Comparison of ENCODE assay signal across 18 cellular contexts in genomic region chr1:114319480-114319879, GRCh38.
A peak's percentile ranks its signal among the peaks of the same experiment; 100 is the strongest.
DNase-seq lines count a peak whose midpoint lies in the region; ATAC-seq, FAIRE-seq and TF ChIP-seq lines count a peak whose summit lies in the region.
"Had no signal": no experiment of that assay in that cellular context is flagged by ENCODE, and none has a peak within 500 bp of the region (broad histone marks: within the 10 kb centered on the region; RNA-seq: fewer than 3 reads in every experiment).

No MANE protein-coding gene starts in this region.

- no peaks in the 10 kb centered on the region for H3K36me3 ChIP-seq in mesenchymal stem cell (ENCODE audit: control insufficient read depth in 1 of 2, insufficient read depth in 2 of 2, low read depth in 1 of 2, low read length in 2 of 2)
- no peaks in the 10 kb centered on the region for H3K36me3 ChIP-seq in HepG2 (replicated peaks in 1 of 2; ENCODE audit: control insufficient read depth in 1 of 2, insufficient read depth in 2 of 2, low read length in 2 of 2)
- no peaks in the 10 kb centered on the region for H3K36me3 ChIP-seq in vagina
- H3K36me3 ChIP-seq: breast epithelium, gastroesophageal sphincter had no signal

- TF ChIP-seq EP300 in HepG2 (IDR thresholded peaks at IDR 0.05; ENCODE audit: low read depth in 2 of 2, low read length in 2 of 2) (no peak), HepG2 (CRISPR knock-in tag; IDR thresholded peaks at IDR 0.05; ENCODE audit: borderline replicate concordance) (no peak)

- 60% methylated on average over 2 of the region's 2 CpGs for WGBS in mesenchymal stem cell
- WGBS in HepG2 (ENCODE audit: low lambda C conversion rate), result 0% methylated on average over 2 of the region's 2 CpGs

- H2BK12ac ChIP-seq in mesenchymal stem cell (ENCODE audit: low read length in 2 of 2), result no peak overlapping the region

- no peak overlapping the region for H2AK5ac ChIP-seq in mesenchymal stem cell (ENCODE audit: low read length, severe bottlenecking)

- H2BK5ac ChIP-seq in mesenchymal stem cell (ENCODE audit: low read depth, low read length, poor library complexity, severe bottlenecking), result no peak overlapping the region

- TF ChIP-seq CTCF in AG04449 (IDR thresholded peaks at IDR 0.05; ENCODE audit: insufficient read depth, low read length, missing control alignments) (no peak), cardiac fibroblast (IDR thresholded peaks at IDR 0.05; ENCODE audit: low read depth, low read length) (no peak), HepG2 (CRISPR knock-in tag; IDR thresholded peaks at IDR 0.05) (no peak), vagina (IDR thresholded peaks at IDR 0.05) (no peak)

- H3K79me2 ChIP-seq in HepG2 (ENCODE audit: insufficient read depth, low read length), result no peaks in the 10 kb centered on the region

- H3K27me3 ChIP-seq in mesenchymal stem cell (ENCODE audit: control insufficient read depth in 1 of 2, insufficient read depth in 1 of 2, low read length in 2 of 2) (no peaks in the 10 kb centered on the region), HepG2 (ENCODE audit: control insufficient read depth in 1 of 2, insufficient read depth in 2 of 2, low read length in 2 of 2) (no peaks in the 10 kb centered on the region; a peak in 2 of 5 replicates), vagina (no peaks in the 10 kb centered on the region)
- H3K27me3 ChIP-seq: breast epithelium, gastroesophageal sphincter had no signal

- no peak for TF ChIP-seq RAD21 in HepG2 (CRISPR knock-in tag; IDR thresholded peaks at IDR 0.05)

- POLR2A ChIA-PET in AG04449 (lab: Yijun Ruan, JAX) (interaction anchor here (0.6 kb wide), 1 partner anchor 172 kb away, joined by 3 read pairs; no protein-coding TSS in a partner anchor), HepG2 (lab: Yijun Ruan, JAX) (no interaction called here)

- H4K8ac ChIP-seq in mesenchymal stem cell (ENCODE audit: low read length), result no peak overlapping the region

- in situ Hi-C loops in HepG2 (cut with HindIII; ENCODE audit: extremely low pct_ligation_motif_present, low pct_unique_long_range_greater_than_20kb), result no loop called here

- BruUV-seq in HepG2 (replicated peaks; lab: Mats Ljungman, UMichigan), result no TSS peak

- CTCF ChIA-PET in AG04449 (lab: Yijun Ruan, JAX) (interaction anchor here (0.9 to 2.7 kb wide), 6 partner anchors 9 to 484 kb away, joined by 3 to 24 read pairs (median 4); partner anchors contain the start of gene OLFML3), HepG2 (lab: Yijun Ruan, JAX; ENCODE audit: low intra/inter-chr PET ratio, low total read pairs) (no interaction called here)

- H3K4me1 ChIP-seq in mesenchymal stem cell (ENCODE audit: control insufficient read depth, insufficient read depth, low read depth, low read length) (peaks cover 3% of the 10 kb centered on the region), HepG2 (ENCODE audit: insufficient read depth, low read length) (no peaks in the 10 kb centered on the region), vagina (no peaks in the 10 kb centered on the region)
- H3K4me1 ChIP-seq: A549, breast epithelium, gastroesophageal sphincter had no signal

- H2BK120ac ChIP-seq in mesenchymal stem cell (ENCODE audit: low read depth, low read length), result no peak overlapping the region

- H3K23ac ChIP-seq in mesenchymal stem cell (ENCODE audit: low read length in 2 of 2), result no peak overlapping the region

- H3K27ac ChIP-seq in mesenchymal stem cell (ENCODE audit: low read length, poor library complexity, severe bottlenecking), result peak overlapping the region; percentile 6
- H3K27ac ChIP-seq in HepG2 (ENCODE audit: extremely low read length, insufficient read depth, low read length), result no peak overlapping the region
- no peak overlapping the region for H3K27ac ChIP-seq in vagina
- H3K27ac ChIP-seq: A549, breast epithelium, gastroesophageal sphincter had no signal

- no peak overlapping the region for H3K4me3 ChIP-seq in AG04449 (ENCODE audit: low read depth, low read length)
- H3K4me3 ChIP-seq in cardiac fibroblast (replicated peaks in 1 of 2; ENCODE audit: low read depth in 2 of 2, low read length in 2 of 2), result no peak overlapping the region
- peak overlapping the region in 1 of 2 experiments; percentile 30 for H3K4me3 ChIP-seq in mesenchymal stem cell (ENCODE audit: insufficient read depth in 1 of 2, low read depth in 1 of 2, low read length in 2 of 2)
- H3K4me3 ChIP-seq in HepG2 (replicated peaks in 1 of 3; ENCODE audit: insufficient read depth in 1 of 3, low read depth in 2 of 3, low read length in 3 of 3), result no peak overlapping the region
- no peak overlapping the region for H3K4me3 ChIP-seq in vagina
- H3K4me3 ChIP-seq: A549, breast epithelium, gastroesophageal sphincter had no signal

- no peaks in the 10 kb centered on the region for H4K20me1 ChIP-seq in HepG2 (ENCODE audit: insufficient read depth, low read length)

- DNase-seq in AG04449 (ENCODE audit: low read depth, low spot score) (peak; percentile 38), M059J (ENCODE audit: low read depth) (peak; percentile 45), cardiac fibroblast (ENCODE audit: low read depth in 2 of 2) (peak; percentile 3 to 39), mesenchymal stem cell (no peak), HepG2 (ENCODE audit: low spot score) (no peak), vagina (ENCODE audit: extremely low spot score in 2 of 2) (no peak), NCI-H526 treated with DMSO at 0.1 percent for 48 hours (lab: John Stamatoyannopoulos, UW) (no peak), NCI-H2196 (lab: John Stamatoyannopoulos, UW; ENCODE audit: unreplicated experiment) (no peak)
- DNase-seq: activated CD8-positive, alpha-beta memory T cell treated with anti-CD3 and anti-CD28 coated beads, Interleukin-2, amount 50 U/mL, for 48 hours; activated naive CD4-positive, alpha-beta T cell treated with Interleukin-2 at 50 U/mL for 16 hours; effector memory CD8-positive, alpha-beta T cell; mesendoderm; NCI-H82; nucleus accumbens had no signal

- intact Hi-C loops in HepG2 (cut with micrococcal nuclease; ENCODE audit: unreplicated experiment) (no loop called here), vagina (cut with DNase I) (no loop called here)

- no peaks in the 10 kb centered on the region for H3K79me1 ChIP-seq in mesenchymal stem cell (replicated peaks; ENCODE audit: low read length, poor library complexity, severe bottlenecking)

- H3K4me2 ChIP-seq in mesenchymal stem cell (ENCODE audit: low read length, poor library complexity, severe bottlenecking) (no peak overlapping the region), HepG2 (ENCODE audit: low read depth, low read length) (no peak overlapping the region)
- H3K4me2 ChIP-seq: A549 had no signal

- no peak overlapping the region for H4K91ac ChIP-seq in mesenchymal stem cell (ENCODE audit: low read length)

- no peak overlapping the region for H2AFZ ChIP-seq in mesenchymal stem cell (ENCODE audit: low read depth, low read length)
- no peak overlapping the region for H2AFZ ChIP-seq in HepG2 (ENCODE audit: low read length)

- no peak overlapping the region for H3K14ac ChIP-seq in mesenchymal stem cell (ENCODE audit: low read length in 2 of 2)

- no peaks in the 10 kb centered on the region for H3K9me3 ChIP-seq in mesenchymal stem cell (ENCODE audit: control insufficient read depth, low read length)
- no peaks in the 10 kb centered on the region for H3K9me3 ChIP-seq in HepG2 (ENCODE audit: low read length)
- no peaks in the 10 kb centered on the region for H3K9me3 ChIP-seq in vagina
- H3K9me3 ChIP-seq: A549, breast epithelium, gastroesophageal sphincter had no signal

- peak overlapping the region; percentile 69 for H3K9ac ChIP-seq in mesenchymal stem cell (ENCODE audit: low read length)
- H3K9ac ChIP-seq in HepG2 (ENCODE audit: insufficient read depth, low read depth, low read length), result no peak overlapping the region

- no peak for TF ChIP-seq POLR2A in HepG2 (IDR thresholded peaks at IDR 0.05; ENCODE audit: insufficient read depth in 1 of 2, low read depth in 2 of 2, low read length in 2 of 2)
- no peak for TF ChIP-seq POLR2A in vagina (IDR thresholded peaks at IDR 0.05)

- FAIRE-seq in HepG2 (lab: Jason Lieb, UNC), result no peak
- FAIRE-seq: A549, G401.6 had no signal

- no peak overlapping the region for H3K18ac ChIP-seq in mesenchymal stem cell (ENCODE audit: low read depth in 1 of 2, low read length in 2 of 2)

- ATAC-seq in HepG2, result no peak
- ATAC-seq: A549; effector memory CD8-positive, alpha-beta T cell; gastroesophageal sphincter had no signal

- H2BK15ac ChIP-seq in mesenchymal stem cell (ENCODE audit: low read depth, poor library complexity, severe bottlenecking), result no peak overlapping the region

- H3K4ac ChIP-seq in mesenchymal stem cell (ENCODE audit: low read depth in 1 of 2, low read length in 2 of 2), result no peak overlapping the region

TF ChIP-seq in HepG2, 621 proteins besides CTCF, POLR2A, EP300 and RAD21:
- TF ChIP-seq ZNF138 (CRISPR knock-in tag; IDR thresholded peaks at IDR 0.05; ENCODE audit: low read depth), result no peak

Comparison
In these comparisons a context has a peak if more than half of its experiments do, and no peak if none do; other contexts are left out.
1. DNase-seq: peak in AG04449 (single experiment), M059J (single experiment) and cardiac fibroblast (2 of 2); none in mesenchymal stem cell (single experiment), HepG2 (single experiment), vagina (0 of 2), NCI-H526 treated with DMSO at 0.1 percent for 48 hours (single experiment) and NCI-H2196 (single experiment).